In genomic region chr11:22742149-22742548, GRCh38 we compare ENCODE assay signal across 17 cellular contexts.
"Had no signal": no experiment of that assay in that cellular context is flagged by ENCODE, and none has a peak within 500 bp of the region (broad histone marks: within the 10 kb centered on the region; RNA-seq: fewer than 3 reads in every experiment).

No MANE protein-coding gene starts in this region.

- H3K36me3 ChIP-seq: prostate gland had no signal

- H3K4me3 ChIP-seq: prostate gland, skin epidermis had no signal

- H3K4me1 Mint-ChIP-seq: activated CD8-positive, alpha-beta memory T cell treated with anti-CD3 and anti-CD28 coated beads, Interleukin-2, amount 10 ng/mL, durations not matched to agents 7 days and 5 days; memory B cell had no signal

- H3K9me3 Mint-ChIP-seq: activated T-cell treated with anti-CD3 and anti-CD28 coated beads, Interleukin-2, amount 50 U/mL, for 24 hours; memory B cell; natural killer cell had no signal

- H3K27ac Mint-ChIP-seq: activated CD8-positive, alpha-beta memory T cell treated with anti-CD3 and anti-CD28 coated beads, Interleukin-2, amount 10 ng/mL, durations not matched to agents 7 days and 5 days; activated T-cell treated with anti-CD3 and anti-CD28 coated beads, Interleukin-2, amount 50 U/mL, for 24 hours; memory B cell; natural killer cell had no signal

- ATAC-seq: activated CD8-positive, alpha-beta memory T cell treated with anti-CD3 and anti-CD28 coated beads, Interleukin-2, amount 10 ng/mL, durations not matched to agents 7 days and 5 days; foreskin keratinocyte; left ventricle myocardium superior; natural killer cell; right cardiac atrium had no signal

- H3K9me3 ChIP-seq: prostate gland had no signal

- DNase-seq: activated CD4-positive, CD25-positive, alpha-beta regulatory T cell; activated CD8-positive, alpha-beta memory T cell treated with anti-CD3 and anti-CD28 coated beads, Interleukin-2, amount 10 ng/mL, durations not matched to agents 7 days and 5 days; activated effector memory CD4-positive, alpha-beta T cell treated with Interleukin-2 at 50 U/mL for 16 hours; activated T-cell treated with anti-CD3 and anti-CD28 coated beads, Interleukin-2, amount 50 U/mL, for 24 hours; aorta; effector CD8-positive, alpha-beta T cell; foreskin keratinocyte; glutamatergic neuron; left ventricle myocardium superior; natural killer cell; occipital lobe; right cardiac atrium; stimulated activated CD4-positive, alpha-beta T cell treated with anti-CD3 and anti-CD28 coated beads, Interleukin-4, amount 100 ng/mL, for 24 hours; stimulated activated naive CD4-positive, alpha-beta T cell treated with Interleukin-2 at 50 U/mL for 16 hours had no signal

- H3K4me1 ChIP-seq: foreskin keratinocyte, prostate gland had no signal

- H3K27ac ChIP-seq: foreskin keratinocyte, prostate gland, skin epidermis had no signal

- H3K4me3 Mint-ChIP-seq: activated CD8-positive, alpha-beta memory T cell treated with anti-CD3 and anti-CD28 coated beads, Interleukin-2, amount 10 ng/mL, durations not matched to agents 7 days and 5 days; activated T-cell treated with anti-CD3 and anti-CD28 coated beads, Interleukin-2, amount 50 U/mL, for 24 hours; memory B cell; natural killer cell had no signal

- H3K36me3 Mint-ChIP-seq: activated CD8-positive, alpha-beta memory T cell treated with anti-CD3 and anti-CD28 coated beads, Interleukin-2, amount 10 ng/mL, durations not matched to agents 7 days and 5 days; memory B cell; natural killer cell had no signal
